Comparison of ENCODE assay signal across 9 cellular contexts in genomic region chr12:12791756-12792346, GRCh38. TPM values are rescaled to one million over a fixed set of nuclear protein-coding genes. Genes with fewer than 3 reads are reported as not detected.
A peak's percentile ranks its signal among the peaks of the same experiment; 100 is the strongest.
DNase-seq lines count a peak whose midpoint lies in the region; ATAC-seq and TF ChIP-seq lines count a peak whose summit lies in the region.
"Had no signal": no experiment of that assay in that cellular context is flagged by ENCODE, and none has a peak within 500 bp of the region (broad histone marks: within the 10 kb centered on the region; RNA-seq: fewer than 3 reads in every experiment).

No MANE protein-coding gene starts in this region.

- H3K4me3 ChIP-seq in AG10803 (ENCODE audit: low read length): no peak overlapping the region
- H3K4me3 ChIP-seq in mammary epithelial cell (replicated peaks in 1 of 3; ENCODE audit: insufficient read depth in 1 of 3, low read depth in 2 of 3, low read length in 3 of 3): peak overlapping the region in 1 of 3 experiments; percentile 12
- peak overlapping the region; percentile 2 to 12 for H3K4me3 ChIP-seq in mucosa of rectum (ENCODE audit: low read length in 2 of 2)

- WGBS in mammary epithelial cell (ENCODE audit: low coverage, missing lambda C conversion rate): 9% methylated on average over 7 of the region's 7 CpGs

- H3K4me1 ChIP-seq in mammary epithelial cell (ENCODE audit: insufficient read depth, low read length) (peaks cover 22% of the 10 kb centered on the region), mucosa of rectum (ENCODE audit: control insufficient read depth in 2 of 2, insufficient read depth in 2 of 2, low read length in 2 of 2) (peaks cover 18 to 34% of the 10 kb centered on the region in 2 donors), foreskin keratinocyte (peaks cover 11% of the 10 kb centered on the region)

- H3K27me3 Mint-ChIP-seq in activated CD4-positive, alpha-beta memory T cell treated with anti-CD3 and anti-CD28 coated beads for 36 hours: no peaks in the 10 kb centered on the region

- DNase-seq in AG10803 (ENCODE audit: low read depth) (peak; percentile 67), NCI-H128 (lab: John Stamatoyannopoulos, UW; ENCODE audit: unreplicated experiment) (peak; percentile 49), mammary epithelial cell (no peak), foreskin keratinocyte (no peak), OCI-M1 (lab: John Stamatoyannopoulos, UW) (no peak), GM10266 (ENCODE audit: extremely low spot score) (no peak)
- DNase-seq in activated CD4-positive, alpha-beta memory T cell treated with anti-CD3 and anti-CD28 coated beads for 36 hours: no peak

- peak overlapping the region; percentile 54 for H3K4me2 ChIP-seq in mammary epithelial cell (ENCODE audit: insufficient read depth, low read depth, low read length)

- dilution Hi-C loops in mammary epithelial cell (cut with HindIII; ENCODE audit: low sequenced_read_pairs): no loop called here

- H3K4me1 Mint-ChIP-seq in activated CD4-positive, alpha-beta memory T cell treated with anti-CD3 and anti-CD28 coated beads for 36 hours (ENCODE audit: low read depth): peaks cover 15% of the 10 kb centered on the region

- peak overlapping the region; percentile 72 for H2AFZ ChIP-seq in mammary epithelial cell (ENCODE audit: low read depth, low read length)

- H3K9ac ChIP-seq in mammary epithelial cell (ENCODE audit: insufficient read depth, low read length): no peak overlapping the region
- H3K9ac ChIP-seq in mucosa of rectum (ENCODE audit: low read depth in 1 of 2, low read length in 2 of 2): peak overlapping the region in 1 of 2 donors; percentile 0

- TF ChIP-seq CTCF in AG10803 (conservative IDR thresholded peaks at IDR 0.05; ENCODE audit: low read length): no peak
- no peak for TF ChIP-seq CTCF in mammary epithelial cell (conservative IDR thresholded peaks at IDR 0.05 in 1 of 2, IDR thresholded peaks at IDR 0.05 in 1 of 2; ENCODE audit: extremely low read depth in 1 of 2, insufficient read depth in 1 of 2, low read depth in 1 of 2, low read length in 2 of 2)
- no peak for TF ChIP-seq CTCF in foreskin keratinocyte (conservative IDR thresholded peaks at IDR 0.05)
- TF ChIP-seq CTCF in GM10266 (IDR thresholded peaks at IDR 0.05; ENCODE audit: control insufficient read depth, insufficient read depth, low read depth, missing control alignments): no peak

- H3K4me3 Mint-ChIP-seq in activated CD4-positive, alpha-beta memory T cell treated with anti-CD3 and anti-CD28 coated beads for 36 hours: no peak overlapping the region
- H3K4me3 Mint-ChIP-seq: CD8-positive, alpha-beta T cell had no signal

- POLR2A ChIA-PET in activated CD4-positive, alpha-beta memory T cell treated with anti-CD3 and anti-CD28 coated beads for 36 hours (lab: Charles Lee): no interaction called here

- H3K79me2 ChIP-seq in mammary epithelial cell (ENCODE audit: insufficient read depth, low read length): no peaks in the 10 kb centered on the region

- H3K36me3 ChIP-seq in mammary epithelial cell (ENCODE audit: insufficient read depth, low read length) (no peaks in the 10 kb centered on the region), mucosa of rectum (ENCODE audit: control insufficient read depth in 2 of 2, insufficient read depth in 2 of 2, low read length in 2 of 2) (no peaks in the 10 kb centered on the region)

- in situ Hi-C loops in mammary epithelial cell (cut with MboI; ENCODE audit: low sequenced_read_pairs in 2 of 2): loop anchor here in 1 of 2 donors (5.0 kb wide), 1 partner anchor 110 kb away; no protein-coding TSS in a partner anchor

- H3K9me3 ChIP-seq in mammary epithelial cell (replicated peaks; ENCODE audit: insufficient read depth, low read length): no peaks in the 10 kb centered on the region
- H3K9me3 ChIP-seq in mucosa of rectum (ENCODE audit: control insufficient read depth in 2 of 2, low read length in 2 of 2): no peaks in the 10 kb centered on the region

- CTCF ChIA-PET in mammary epithelial cell (lab: Charles Lee; ENCODE audit: low non-redundant PET): no interaction called here
- CTCF ChIA-PET in activated CD4-positive, alpha-beta memory T cell treated with anti-CD3 and anti-CD28 coated beads for 36 hours (lab: Charles Lee): interaction anchor here (0.9 kb wide), 2 partner anchors 21 to 45 kb away, joined by 3 read pairs; no protein-coding TSS in a partner anchor

- no TSS peak for BruUV-seq in mammary epithelial cell (replicated peaks; lab: Mats Ljungman, UMichigan)

- H3K27ac ChIP-seq in mammary epithelial cell (ENCODE audit: insufficient read depth, low read depth, low read length): no peak overlapping the region
- H3K27ac ChIP-seq in mucosa of rectum (ENCODE audit: low read depth in 2 of 2, low read length in 2 of 2): no peak overlapping the region
- H3K27ac ChIP-seq in foreskin keratinocyte: no peak overlapping the region

- intact Hi-C loops in mammary epithelial cell (cut with micrococcal nuclease): no loop called here
- intact Hi-C loops in activated CD4-positive, alpha-beta memory T cell treated with anti-CD3 and anti-CD28 coated beads for 36 hours (cut with micrococcal nuclease): no loop called here

- no peaks in the 10 kb centered on the region for H3K36me3 Mint-ChIP-seq in activated CD4-positive, alpha-beta memory T cell treated with anti-CD3 and anti-CD28 coated beads for 36 hours
- H3K36me3 Mint-ChIP-seq: CD8-positive, alpha-beta T cell had no signal

- ATAC-seq in foreskin keratinocyte: no peak
- ATAC-seq: CD8-positive, alpha-beta T cell had no signal

- H4K20me1 ChIP-seq in mammary epithelial cell (ENCODE audit: insufficient read depth, low read length): no peaks in the 10 kb centered on the region

- H3K27me3 ChIP-seq in mammary epithelial cell (ENCODE audit: insufficient read depth, low read length): no peaks in the 10 kb centered on the region
- no peaks in the 10 kb centered on the region for H3K27me3 ChIP-seq in mucosa of rectum (ENCODE audit: control insufficient read depth in 2 of 2, insufficient read depth in 2 of 2, low read length in 2 of 2)
- H3K27me3 ChIP-seq in foreskin keratinocyte: no peaks in the 10 kb centered on the region

- no peaks in the 10 kb centered on the region for H3K9me3 Mint-ChIP-seq in activated CD4-positive, alpha-beta memory T cell treated with anti-CD3 and anti-CD28 coated beads for 36 hours
- H3K9me3 Mint-ChIP-seq: CD8-positive, alpha-beta T cell had no signal

- no peak overlapping the region for H3K27ac Mint-ChIP-seq in activated CD4-positive, alpha-beta memory T cell treated with anti-CD3 and anti-CD28 coated beads for 36 hours
- H3K27ac Mint-ChIP-seq: CD8-positive, alpha-beta T cell had no signal

RNA-seq across cellular contexts. Expression of gene APOLD1, which starts 6.4 kb away (rescaled TPM):
- total RNA-seq in mammary epithelial cell: 1 to 10 TPM in 1 of 2 donors, under 1 TPM in 1; 0.99 to 2.7 TPM
- 0.49 TPM for polyA plus RNA-seq in mammary epithelial cell
- 0.21 TPM for polyA minus RNA-seq in mammary epithelial cell
- total RNA-seq in foreskin keratinocyte: 0.61 and 0.63 TPM in 2 replicates
- 0.13 and 0.26 TPM in 2 replicates for polyA plus RNA-seq in foreskin keratinocyte
- total RNA-seq in activated CD4-positive, alpha-beta memory T cell treated with anti-CD3 and anti-CD28 coated beads for 36 hours: 1 to 10 TPM; 3.4 to 4.4 TPM

RNA-seq across cellular contexts. Expression of gene DDX47, which starts 21.3 kb away (rescaled TPM):
- 10 to 100 TPM; 62.1 to 70.3 TPM for total RNA-seq in mammary epithelial cell
- 66.1 TPM for polyA plus RNA-seq in mammary epithelial cell
- 110 TPM for polyA minus RNA-seq in mammary epithelial cell
- 65.7 and 73.9 TPM in 2 replicates for total RNA-seq in foreskin keratinocyte
- 47.4 and 59.5 TPM in 2 replicates for polyA plus RNA-seq in foreskin keratinocyte
- total RNA-seq in activated CD4-positive, alpha-beta memory T cell treated with anti-CD3 and anti-CD28 coated beads for 36 hours: 10 to 100 TPM; 75.2 to 75.3 TPM

Comparison
In these comparisons a context has a peak if more than half of its experiments do, and no peak if none do; other contexts are left out.
1. DNase-seq: peak in AG10803 (single experiment) and NCI-H128 (single experiment); none in mammary epithelial cell (single experiment), foreskin keratinocyte (0 of 2), OCI-M1 (single experiment), activated CD4-positive, alpha-beta memory T cell treated with anti-CD3 and anti-CD28 coated beads for 36 hours (single experiment) and GM10266 (single experiment).